9 cellular contexts compared by ENCODE assay signal in the genomic region with DNA sequence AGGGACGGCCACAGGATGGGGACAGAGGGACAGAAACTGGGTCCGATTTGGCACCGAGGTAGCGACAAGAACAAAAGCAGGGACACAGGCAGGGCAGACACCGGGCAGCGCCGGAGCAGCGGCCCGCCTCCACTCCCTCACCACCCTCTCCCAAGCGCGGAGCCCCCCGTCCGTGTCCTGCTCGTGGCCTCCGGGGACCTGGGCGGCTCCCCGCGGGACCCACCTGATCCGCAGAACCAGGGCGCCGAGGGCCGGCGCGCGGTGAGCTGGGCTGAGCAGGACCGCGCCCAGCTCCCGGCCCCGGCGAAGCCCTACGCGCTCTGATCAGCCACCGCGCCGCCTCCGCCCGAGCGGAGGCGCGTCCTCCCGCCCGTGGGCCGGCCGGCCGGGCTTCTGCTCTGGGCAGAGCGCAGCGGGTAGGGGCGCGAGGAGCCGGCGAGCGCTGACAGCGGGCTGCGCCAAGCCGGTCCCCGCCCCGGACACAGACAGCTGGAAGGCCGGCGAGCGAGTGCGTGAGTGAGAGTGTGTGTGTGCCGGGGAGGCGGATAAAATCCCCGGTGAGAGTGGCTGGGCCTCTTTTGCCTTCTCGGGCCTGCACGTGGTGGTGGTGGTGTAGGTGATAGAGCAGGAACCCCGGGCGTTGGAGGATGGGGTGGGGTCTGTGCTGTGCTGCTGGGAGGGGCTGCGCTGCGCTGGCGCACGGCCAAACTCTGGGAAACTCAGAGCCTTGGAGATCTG. TPM values are rescaled to one million over a fixed set of nuclear protein-coding genes. Genes with fewer than 3 reads are reported as not detected.
DNase-seq lines count a peak whose midpoint lies in the region; ATAC-seq, FAIRE-seq and TF ChIP-seq lines count a peak whose summit lies in the region.
"Had no signal": no experiment of that assay in that cellular context is flagged by ENCODE, and none has a peak within 500 bp of the region (broad histone marks: within the 10 kb centered on the region; RNA-seq: fewer than 3 reads in every experiment).

Gene GGTA1 (minus strand): TSS at position 418 of the 738 bp plus-strand sequence. CDS start 31,922 bp downstream, outside the sequence.

- TF ChIP-seq CTCF in D721Med (IDR thresholded peaks at IDR 0.05; ENCODE audit: insufficient read depth, missing control alignments) (no peak), WERI-Rb-1 (IDR thresholded peaks at IDR 0.05; ENCODE audit: low read depth, low read length) (0 out of 2 replicates have a peak, but pooled peaks have one; percentile 1)

- no peak for ATAC-seq in HG02678 (IDR thresholded peaks at IDR 0.05; ENCODE audit: unreplicated experiment)

- peak within 1 kb of the TSS; percentile 52 for H3K4me3 ChIP-seq in HUES64 (ENCODE audit: low read length)
- peak within 1 kb of the TSS; percentile 59 for H3K4me3 ChIP-seq in WERI-Rb-1 (ENCODE audit: low read depth, low read length)
- H3K4me3 ChIP-seq in mucosa of rectum (ENCODE audit: low read length in 2 of 2) = peak within 1 kb of the TSS; percentile 54 to 68
- H3K4me3 ChIP-seq in urinary bladder (ENCODE audit: low read depth, low read length) = peak within 1 kb of the TSS; percentile 42

- FAIRE-seq in D721Med (lab: Jason Lieb, UNC) = no peak

- H3K36me3 ChIP-seq in HUES64 (ENCODE audit: insufficient read depth, low read length) (no peaks in the 10 kb centered on the region), WERI-Rb-1 (no peaks in the 10 kb centered on the region), mucosa of rectum (ENCODE audit: control insufficient read depth in 2 of 2, insufficient read depth in 2 of 2, low read length in 2 of 2) (no peaks in the 10 kb centered on the region), urinary bladder (ENCODE audit: insufficient read depth) (no peaks in the 10 kb centered on the region)

- whole genome bisulfite sequencing in HUES64 = under 1% methylated on average over 72 of the region's 72 CpGs
- under 1% methylated on average over 72 of the region's 72 CpGs for WGBS in urinary bladder

- H3K9ac ChIP-seq in HUES64 (ENCODE audit: low read depth, low read length) = peak within 1 kb of the TSS; percentile 34; the same call in 1 of the 2 replicates
- H3K9ac ChIP-seq in mucosa of rectum (ENCODE audit: low read depth in 1 of 2, low read length in 2 of 2) = peak within 1 kb of the TSS; percentile 32 to 60

- DNase-seq in D721Med (ENCODE audit: insufficient read length, low spot score) = peak; percentile 48
- DNase-seq in WERI-Rb-1 = peak; percentile 61
- DNase-seq in fibroblast of gingiva (ENCODE audit: low read depth) = peak; percentile 53
- no peak for DNase-seq in NCI-H2107 (lab: John Stamatoyannopoulos, UW)

- H3K27ac ChIP-seq in HUES64 (ENCODE audit: low read depth, low read length) (no peak within 1 kb of the TSS), WERI-Rb-1 (no peak within 1 kb of the TSS), mucosa of rectum (ENCODE audit: low read depth in 2 of 2, low read length in 2 of 2) (peak within 1 kb of the TSS; percentile 43 to 64), urinary bladder (ENCODE audit: low read depth) (no peak within 1 kb of the TSS)

- H3K9me3 ChIP-seq in HUES64 (ENCODE audit: insufficient read depth, low read depth, low read length) (peaks cover 3% of the 10 kb centered on the region; the same call in 1 of the 2 replicates), WERI-Rb-1 (ENCODE audit: severe bottlenecking) (peaks cover 6% of the 10 kb centered on the region), mucosa of rectum (ENCODE audit: control insufficient read depth in 2 of 2, low read length in 2 of 2) (no peaks in the 10 kb centered on the region)

- peaks cover 59% of the 10 kb centered on the region for H3K27me3 ChIP-seq in HUES64 (ENCODE audit: insufficient read depth, low read length)
- H3K27me3 ChIP-seq in WERI-Rb-1 (ENCODE audit: insufficient read depth, low read depth, severe bottlenecking) = peaks cover 38% of the 10 kb centered on the region
- H3K27me3 ChIP-seq in mucosa of rectum (ENCODE audit: control insufficient read depth in 2 of 2, insufficient read depth in 2 of 2, low read length in 2 of 2) = peaks cover 7 to 28% of the 10 kb centered on the region in 2 donors

- H3K4me1 ChIP-seq in HUES64 (ENCODE audit: insufficient read depth, low read length) (peaks cover 4% of the 10 kb centered on the region; the same call in 1 of the 2 replicates), mucosa of rectum (ENCODE audit: control insufficient read depth in 2 of 2, insufficient read depth in 2 of 2, low read length in 2 of 2) (peaks cover 21% of the 10 kb centered on the region in 2 donors), urinary bladder (ENCODE audit: insufficient read depth) (no peaks in the 10 kb centered on the region)

RNA-seq across cellular contexts. Expression of gene GGTA1, which starts in this region (rescaled TPM):
- not detected for polyA plus RNA-seq in HUES64 (2013, experiment 1 of 2)
- not detected for polyA plus RNA-seq in HUES64 (2013, experiment 2 of 2)
- 10.2 TPM for total RNA-seq in urinary bladder
- 5.1 TPM for polyA plus RNA-seq in urinary bladder
- total RNA-seq: T-helper 2 cell treated with Interferon-gamma antibody and Interleukin-4, amounts not matched to agents 100 ng/mL and 5 ng/mL, for 36 hours had no signal

Comparison
In these comparisons a context has a peak if more than half of its experiments do, and no peak if none do; other contexts are left out.
1. H3K27ac ChIP-seq: peak in mucosa of rectum (2 of 2); none in HUES64 (single experiment), WERI-Rb-1 (single experiment) and urinary bladder (single experiment).
2. Peak in every context shown above with its lines, with median percentiles within 50 percentile points of each other: H3K4me3 ChIP-seq.